In genomic region chr7:134947831-134948230, GRCh38 we compare ENCODE assay signal across 22 cellular contexts. TPM values are rescaled to one million over a fixed set of nuclear protein-coding genes. Genes with fewer than 3 reads are reported as not detected.
DNase-seq lines count a peak whose midpoint lies in the region; ATAC-seq, FAIRE-seq and TF ChIP-seq lines count a peak whose summit lies in the region.
"Had no signal": no experiment of that assay in that cellular context is flagged by ENCODE, and none has a peak within 500 bp of the region (broad histone marks: within the 10 kb centered on the region; RNA-seq: fewer than 3 reads in every experiment).

No MANE protein-coding gene starts in this region.

- TF ChIP-seq POLR2A in HepG2 (IDR thresholded peaks at IDR 0.05; ENCODE audit: insufficient read depth in 1 of 2, low read depth in 2 of 2, low read length in 2 of 2) (no peak), right lobe of liver (IDR thresholded peaks at IDR 0.05) (no peak), esophagus muscularis mucosa (IDR thresholded peaks at IDR 0.05; ENCODE audit: low read depth) (no peak), lower leg skin (IDR thresholded peaks at IDR 0.05) (no peak)

- H4K20me1 ChIP-seq in HepG2 (ENCODE audit: insufficient read depth, low read length) (no peaks in the 10 kb centered on the region), smooth muscle cell (ENCODE audit: low read depth) (peaks cover 42% of the 10 kb centered on the region)

- H3K4me3 ChIP-seq in HepG2 (replicated peaks in 1 of 3; ENCODE audit: insufficient read depth in 1 of 3, low read depth in 2 of 3, low read length in 3 of 3) (no peak overlapping the region), right lobe of liver (no peak overlapping the region), esophagus muscularis mucosa (no peak overlapping the region), smooth muscle cell (no peak overlapping the region), lower leg skin (ENCODE audit: low read depth, poor library complexity, severe bottlenecking) (no peak overlapping the region)

- no TSS peak for BruUV-seq in HepG2 (replicated peaks; lab: Mats Ljungman, UMichigan)

- in situ Hi-C loops in HepG2 (cut with HindIII; ENCODE audit: extremely low pct_ligation_motif_present, low pct_unique_long_range_greater_than_20kb), result no loop called here

- H3K9ac ChIP-seq in HepG2 (ENCODE audit: insufficient read depth, low read depth, low read length) (no peak overlapping the region), smooth muscle cell (ENCODE audit: low read depth) (no peak overlapping the region)
- H3K9ac ChIP-seq: KMS-11 had no signal

- no peak for TF ChIP-seq CTCF in HepG2 (CRISPR knock-in tag; IDR thresholded peaks at IDR 0.05)
- no peak for TF ChIP-seq CTCF in right lobe of liver (IDR thresholded peaks at IDR 0.05)
- no peak for TF ChIP-seq CTCF in esophagus muscularis mucosa (IDR thresholded peaks at IDR 0.05)
- TF ChIP-seq CTCF in smooth muscle cell (IDR thresholded peaks at IDR 0.05; ENCODE audit: borderline replicate concordance, insufficient read depth, poor library complexity, severe bottlenecking), result no peak
- no peak for TF ChIP-seq CTCF in lower leg skin (IDR thresholded peaks at IDR 0.05)

- CTCF ChIA-PET in HepG2 (lab: Yijun Ruan, JAX; ENCODE audit: low intra/inter-chr PET ratio, low total read pairs), result no interaction called here

- H3K27ac ChIP-seq in HepG2 (ENCODE audit: extremely low read length, insufficient read depth, low read length), result no peak overlapping the region
- no peak overlapping the region for H3K27ac ChIP-seq in right lobe of liver
- H3K27ac ChIP-seq in esophagus muscularis mucosa (replicated peaks in 1 of 4), result peak overlapping the region; percentile 58 to 89 (median 66)
- H3K27ac ChIP-seq in smooth muscle cell (ENCODE audit: low read depth), result peak overlapping the region; percentile 79
- H3K27ac ChIP-seq: 22Rv1, KMS-11 had no signal

- H3F3A ChIP-seq in smooth muscle cell (ENCODE audit: low read depth), result peaks cover 68% of the 10 kb centered on the region

- H3K36me3 ChIP-seq in HepG2 (replicated peaks in 1 of 2; ENCODE audit: control insufficient read depth in 1 of 2, insufficient read depth in 2 of 2, low read length in 2 of 2) (peaks cover 9 to 65% of the 10 kb centered on the region in 2 experiments), right lobe of liver (peaks cover 0 to 60% (median 17%) of the 10 kb centered on the region in 4 donors), esophagus muscularis mucosa (peaks cover 68 to 96% (median 85%) of the 10 kb centered on the region in 4 donors), smooth muscle cell (ENCODE audit: low read depth) (peaks cover 35% of the 10 kb centered on the region)

- FAIRE-seq in HepG2 (lab: Jason Lieb, UNC), result no peak
- FAIRE-seq: D721Med, GM19239, HTR-8/SVneo had no signal

- no peaks in the 10 kb centered on the region for H3K79me2 ChIP-seq in HepG2 (ENCODE audit: insufficient read depth, low read length)
- peaks cover 37% of the 10 kb centered on the region for H3K79me2 ChIP-seq in smooth muscle cell (ENCODE audit: low read depth)

- H3K4me2 ChIP-seq in HepG2 (ENCODE audit: low read depth, low read length), result no peak overlapping the region
- no peak overlapping the region for H3K4me2 ChIP-seq in smooth muscle cell
- H3K4me2 ChIP-seq: KMS-11 had no signal

- DNase-seq in HepG2 (ENCODE audit: low spot score) (no peak), right lobe of liver (no peak), esophagus muscularis mucosa (ENCODE audit: extremely low spot score) (no peak), smooth muscle cell (lab: John Stamatoyannopoulos, UW; ENCODE audit: unreplicated experiment) (no peak), hepatic stellate cell (ENCODE audit: low spot score) (no peak), lower leg skin (ENCODE audit: low spot score in 2 of 2) (no peak), NCI-H1436 (lab: John Stamatoyannopoulos, UW) (no peak)
- DNase-seq: ACHN; CD4-positive, CD25-positive, alpha-beta regulatory T cell; H7; MM.1S; NCI-H1694; NCI-H2029 treated with DMSO at 0.1 percent for 48 hours; NCI-H526 treated with DMSO at 0.1 percent for 48 hours; SHP77 treated with DMSO at 0.1 percent for 48 hours had no signal

- no peaks in the 10 kb centered on the region for H3K27me3 ChIP-seq in HepG2 (ENCODE audit: control insufficient read depth in 1 of 2, insufficient read depth in 2 of 2, low read length in 2 of 2)
- H3K27me3 ChIP-seq in right lobe of liver, result no peaks in the 10 kb centered on the region
- no peaks in the 10 kb centered on the region for H3K27me3 ChIP-seq in esophagus muscularis mucosa
- no peaks in the 10 kb centered on the region for H3K27me3 ChIP-seq in smooth muscle cell (ENCODE audit: low read depth)
- H3K27me3 ChIP-seq: BE2C had no signal

- ATAC-seq in HepG2, result no peak
- no peak for ATAC-seq in right lobe of liver
- ATAC-seq: Panc1 had no signal

- H3K4me1 ChIP-seq in HepG2 (ENCODE audit: insufficient read depth, low read length) (peaks cover 27% of the 10 kb centered on the region), right lobe of liver (peaks cover 0 to 21% (median 0%) of the 10 kb centered on the region in 4 donors), esophagus muscularis mucosa (peaks cover 0 to 48% (median 43%) of the 10 kb centered on the region in 4 donors), smooth muscle cell (ENCODE audit: low read depth) (no peaks in the 10 kb centered on the region)
- H3K4me1 ChIP-seq: BE2C had no signal

- TF ChIP-seq RAD21 in HepG2 (CRISPR knock-in tag; IDR thresholded peaks at IDR 0.05), result no peak

- no peak for TF ChIP-seq EP300 in HepG2 (IDR thresholded peaks at IDR 0.05; ENCODE audit: low read depth in 2 of 2, low read length in 2 of 2)
- TF ChIP-seq EP300 in HepG2 (CRISPR knock-in tag; IDR thresholded peaks at IDR 0.05; ENCODE audit: borderline replicate concordance), result no peak
- TF ChIP-seq EP300 in esophagus muscularis mucosa (IDR thresholded peaks at IDR 0.05), result no peak

- H2AFZ ChIP-seq in HepG2 (ENCODE audit: low read length), result no peak overlapping the region
- no peak overlapping the region for H2AFZ ChIP-seq in smooth muscle cell (ENCODE audit: low read depth)

- H3K9me3 ChIP-seq in HepG2 (ENCODE audit: low read length) (no peaks in the 10 kb centered on the region), right lobe of liver (no peaks in the 10 kb centered on the region), esophagus muscularis mucosa (no peaks in the 10 kb centered on the region), smooth muscle cell (replicated peaks; ENCODE audit: low read depth) (no peaks in the 10 kb centered on the region)
- H3K9me3 ChIP-seq: BE2C had no signal

- intact Hi-C loops in HepG2 (cut with micrococcal nuclease; ENCODE audit: unreplicated experiment), result loop anchor here (10.0 kb wide), 1 partner anchor 223 kb away; no protein-coding TSS in a partner anchor
- intact Hi-C loops in right lobe of liver (cut with DNase I), result no loop called here
- intact Hi-C loops in esophagus muscularis mucosa (cut with DNase I), result no loop called here
- intact Hi-C loops in lower leg skin (cut with DNase I; ENCODE audit: low total_unique reads), result no loop called here

- POLR2A ChIA-PET in HepG2 (lab: Yijun Ruan, JAX), result interaction anchor here (0.5 kb wide), 1 partner anchor 20 kb away, joined by 3 read pairs; no protein-coding TSS in a partner anchor

- 100% methylated on average over 1 of the region's 1 CpG for WGBS in HepG2 (ENCODE audit: low lambda C conversion rate)
- WGBS in right lobe of liver (ENCODE audit: insufficient coverage, low coverage, low lambda C conversion rate, missing lambda C conversion rate), result 82% methylated on average over 1 of the region's 1 CpG
- WGBS in esophagus muscularis mucosa, result 96% methylated on average over 1 of the region's 1 CpG
- WGBS in smooth muscle cell (ENCODE audit: low lambda C conversion rate), result 100% methylated on average over 1 of the region's 1 CpG
- 95 to 100% methylated on average over 1 of the region's 1 CpG for WGBS in lower leg skin, 2 donors

RNA-seq across cellular contexts. Expression of gene AGBL3, which starts 38.5 kb away (rescaled TPM):
- total RNA-seq in HepG2 (2016; rRNA removed; fragmentation: Illumina TruSeq; extraction: Trizol) (5.5 and 7.2 TPM in 2 replicates), right lobe of liver (1 to 10 TPM; 1.2 to 3.5 (median 2.2) TPM), esophagus muscularis mucosa (1 to 10 TPM in 3 of 4 donors, under 1 TPM in 1; 0.66 to 3.3 (median 1.7) TPM), smooth muscle cell (2.5 and 5.1 TPM in 2 replicates), lower leg skin (1 to 10 TPM in 2 of 4 donors, under 1 TPM in 2; 0.69 to 2.8 (median 0.92) TPM)
- 0.71 and 0.91 TPM in 2 replicates for total RNA-seq in HepG2 (2016; cell fraction: cytosol; rRNA removed; fragmentation: Illumina TruSeq; extraction: Trizol; ENCODE audit: low read depth)
- total RNA-seq in HepG2 (2016; cell fraction: insoluble cytoplasmic fraction; rRNA removed; fragmentation: Illumina TruSeq; extraction: Trizol), result 6.2 and 8.4 TPM in 2 replicates
- total RNA-seq in HepG2 (2016; cell fraction: membrane; rRNA removed; fragmentation: Illumina TruSeq; extraction: Trizol), result 2.8 and 3.1 TPM in 2 replicates
- 16.0 and 17.0 TPM in 2 replicates for total RNA-seq in HepG2 (2016; cell fraction: nucleus; rRNA removed; fragmentation: Illumina TruSeq; extraction: Trizol)
- polyA plus RNA-seq in HepG2 (2011; rRNA removed) (2.0 and 2.2 TPM in 2 replicates), smooth muscle cell (0.23 and 0.48 TPM in 2 replicates)
- 0.87 and 1.5 TPM in 2 replicates for polyA plus RNA-seq in HepG2 (2011; cell fraction: cytosol; rRNA removed)
- polyA plus RNA-seq in HepG2 (2011; cell fraction: nucleus; rRNA removed), result 2.3 and 4.2 TPM in 2 replicates
- polyA plus RNA-seq in HepG2 (2012), result 3.5 and 5.1 TPM in 2 replicates
- 1.1 and 1.4 TPM in 2 replicates for polyA plus RNA-seq in HepG2 (2016; cell fraction: cytosol; fragmentation: Illumina TruSeq; extraction: Trizol; ENCODE audit: low read depth)
- polyA plus RNA-seq in HepG2 (2016; cell fraction: insoluble cytoplasmic fraction; fragmentation: Illumina TruSeq; extraction: Trizol; ENCODE audit: low read depth), result 6.1 and 6.8 TPM in 2 replicates
- polyA plus RNA-seq in HepG2 (2016; cell fraction: membrane; fragmentation: Illumina TruSeq; extraction: Trizol; ENCODE audit: low read depth), result 2.3 and 2.4 TPM in 2 replicates
- polyA plus RNA-seq in HepG2 (2016; cell fraction: nucleus; fragmentation: Illumina TruSeq; extraction: Trizol; ENCODE audit: insufficient read depth, low read depth), result 23.0 and 23.2 TPM in 2 replicates
- 0.26 and 1.0 TPM in 2 replicates for polyA minus RNA-seq in HepG2 (2011; rRNA and poly(A)+ RNA removed; ENCODE audit: low replicate concordance)
- 0.20 and 0.35 TPM in 2 replicates for polyA minus RNA-seq in HepG2 (2011; cell fraction: cytosol; rRNA and poly(A)+ RNA removed)
- polyA minus RNA-seq in HepG2 (2011; cell fraction: nucleus; rRNA and poly(A)+ RNA removed), result 11.5 and 11.9 TPM in 2 replicates

Comparison
In these comparisons a context has a peak if more than half of its experiments do, and no peak if none do; other contexts are left out.
1. H3K27ac ChIP-seq: peak in esophagus muscularis mucosa (4 of 4) and smooth muscle cell (single experiment); none in HepG2 (single experiment) and right lobe of liver (0 of 3).